In the genomic region with DNA sequence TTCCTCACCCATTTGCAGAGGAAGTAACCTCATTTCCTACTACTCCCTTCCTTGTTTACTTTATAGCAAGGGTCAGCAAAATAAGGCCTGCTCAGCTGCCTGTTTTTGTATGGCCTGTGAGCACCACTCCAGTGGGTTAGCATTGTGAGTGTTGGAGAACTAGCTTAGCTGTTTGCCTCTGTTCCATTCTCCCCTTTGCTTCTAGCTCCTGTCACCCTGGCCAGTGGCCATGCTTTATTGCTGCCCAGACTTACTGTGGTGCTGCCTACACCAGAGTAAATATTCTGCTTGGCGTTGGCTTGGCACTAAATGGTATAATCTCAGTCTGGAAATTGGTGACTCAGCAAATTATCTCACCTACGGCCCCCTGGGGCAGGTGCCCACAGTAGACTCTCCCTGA, we compare ENCODE assay signal across 1 cellular context.
TF ChIP-seq lines count a peak whose summit lies in the region.

No MANE protein-coding gene starts in this region.

TF ChIP-seq in GM12878, 131 proteins besides CTCF, POLR2A, EP300 and RAD21:
- TF ChIP-seq, protein P1, sequence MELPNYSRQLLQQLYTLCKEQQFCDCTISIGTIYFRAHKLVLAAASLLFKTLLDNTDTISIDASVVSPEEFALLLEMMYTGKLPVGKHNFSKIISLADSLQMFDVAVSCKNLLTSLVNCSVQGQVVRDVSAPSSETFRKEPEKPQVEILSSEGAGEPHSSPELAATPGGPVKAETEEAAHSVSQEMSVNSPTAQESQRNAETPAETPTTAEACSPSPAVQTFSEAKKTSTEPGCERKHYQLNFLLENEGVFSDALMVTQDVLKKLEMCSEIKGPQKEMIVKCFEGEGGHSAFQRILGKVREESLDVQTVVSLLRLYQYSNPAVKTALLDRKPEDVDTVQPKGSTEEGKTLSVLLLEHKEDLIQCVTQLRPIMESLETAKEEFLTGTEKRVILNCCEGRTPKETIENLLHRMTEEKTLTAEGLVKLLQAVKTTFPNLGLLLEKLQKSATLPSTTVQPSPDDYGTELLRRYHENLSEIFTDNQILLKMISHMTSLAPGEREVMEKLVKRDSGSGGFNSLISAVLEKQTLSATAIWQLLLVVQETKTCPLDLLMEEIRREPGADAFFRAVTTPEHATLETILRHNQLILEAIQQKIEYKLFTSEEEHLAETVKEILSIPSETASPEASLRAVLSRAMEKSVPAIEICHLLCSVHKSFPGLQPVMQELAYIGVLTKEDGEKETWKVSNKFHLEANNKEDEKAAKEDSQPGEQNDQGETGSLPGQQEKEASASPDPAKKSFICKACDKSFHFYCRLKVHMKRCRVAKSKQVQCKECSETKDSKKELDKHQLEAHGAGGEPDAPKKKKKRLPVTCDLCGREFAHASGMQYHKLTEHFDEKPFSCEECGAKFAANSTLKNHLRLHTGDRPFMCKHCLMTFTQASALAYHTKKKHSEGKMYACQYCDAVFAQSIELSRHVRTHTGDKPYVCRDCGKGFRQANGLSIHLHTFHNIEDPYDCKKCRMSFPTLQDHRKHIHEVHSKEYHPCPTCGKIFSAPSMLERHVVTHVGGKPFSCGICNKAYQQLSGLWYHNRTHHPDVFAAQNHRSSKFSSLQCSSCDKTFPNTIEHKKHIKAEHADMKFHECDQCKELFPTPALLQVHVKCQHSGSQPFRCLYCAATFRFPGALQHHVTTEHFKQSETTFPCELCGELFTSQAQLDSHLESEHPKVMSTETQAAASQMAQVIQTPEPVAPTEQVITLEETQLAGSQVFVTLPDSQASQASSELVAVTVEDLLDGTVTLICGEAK (IDR thresholded peaks at IDR 0.05; ENCODE audit: borderline replicate concordance), result no peak
- 0 out of 2 replicates have a peak, but pooled peaks have one; percentile 51 for TF ChIP-seq BACH1 (IDR thresholded peaks at IDR 0.05; ENCODE audit: borderline replicate concordance)
